Comparison of ENCODE assay signal across 7 cellular contexts in the genomic region with DNA sequence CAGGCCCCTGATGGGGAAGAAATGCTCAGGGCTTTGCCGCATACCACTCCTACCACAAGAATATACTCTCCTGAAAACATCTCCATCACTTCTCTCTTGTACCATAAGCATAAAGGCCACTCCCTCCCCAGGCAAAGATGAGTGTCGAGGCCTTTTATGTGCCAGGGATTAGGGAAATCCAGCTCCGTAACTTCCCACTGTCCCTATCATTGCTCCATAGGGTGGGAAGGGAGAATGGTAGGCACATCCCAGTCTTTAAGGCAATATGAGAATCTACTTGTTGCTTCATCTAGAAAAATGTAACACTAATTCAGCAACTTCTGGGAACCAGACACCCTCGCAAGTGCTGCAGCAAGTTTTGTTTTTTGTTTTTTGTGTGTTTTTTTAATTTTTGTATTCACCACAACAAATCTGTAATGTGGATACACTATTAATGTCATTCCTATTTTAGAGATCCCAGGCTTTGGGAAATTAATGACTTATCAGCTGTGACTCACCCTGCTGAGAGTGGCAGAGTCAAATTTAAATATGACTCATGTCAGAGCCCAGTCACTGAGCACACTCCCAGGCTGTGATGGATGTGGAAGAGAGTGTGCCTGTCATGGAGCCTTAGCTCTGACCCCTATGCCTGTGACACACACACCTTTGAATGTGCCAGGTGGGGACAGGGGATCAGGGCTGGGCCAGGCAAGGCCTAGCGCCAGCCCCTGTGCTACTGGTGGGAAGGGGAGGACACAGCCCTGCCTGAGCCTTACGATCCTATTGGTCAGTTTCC. TPM values are rescaled to one million over a fixed set of nuclear protein-coding genes. Genes with fewer than 3 reads are reported as not detected.
DNase-seq lines count a peak whose midpoint lies in the region; ATAC-seq, FAIRE-seq and TF ChIP-seq lines count a peak whose summit lies in the region.

No MANE protein-coding gene starts in this region.

- peak; percentile 15 for DNase-seq in T1000 (lab: John Stamatoyannopoulos, UW)
- DNase-seq in glutamatergic neuron: no peak
- peak; percentile 60 for DNase-seq in small intestine
- DNase-seq in NCI-H1436 treated with DMSO at 0.1 percent for 48 hours (lab: John Stamatoyannopoulos, UW): no peak

- peak overlapping the region; percentile 65 for H3K27ac Mint-ChIP-seq in glutamatergic neuron (ENCODE audit: unreplicated experiment)

- WGBS in small intestine, 3 donors: 82 to 90% (median 87%) methylated on average over 6 of the region's 6 CpGs

- peak overlapping the region in 1 of 2 donors; percentile 28 for H3K27ac ChIP-seq in small intestine (ENCODE audit: low read depth in 1 of 2, low read length in 1 of 2)

- peak overlapping the region; percentile 43 for H3K4me3 Mint-ChIP-seq in glutamatergic neuron (ENCODE audit: unreplicated experiment)

- H3K4me3 ChIP-seq in small intestine (ENCODE audit: low read depth in 1 of 2, low read length in 2 of 2): no peak overlapping the region

- H3K36me3 Mint-ChIP-seq in glutamatergic neuron (ENCODE audit: unreplicated experiment): no peaks in the 10 kb centered on the region

- no peaks in the 10 kb centered on the region for H3K9me3 ChIP-seq in small intestine (ENCODE audit: control insufficient read depth, low read depth)

- TF ChIP-seq CTCF in glutamatergic neuron (IDR thresholded peaks at IDR 0.05; ENCODE audit: partially characterized antibody, unreplicated experiment): no peak

- peaks cover 12 to 27% of the 10 kb centered on the region in 2 donors for H3K4me1 ChIP-seq in small intestine (ENCODE audit: control insufficient read depth in 2 of 2, insufficient read depth in 1 of 2, low read depth in 1 of 2, low read length in 1 of 2)

- no peaks in the 10 kb centered on the region for H3K27me3 ChIP-seq in small intestine (ENCODE audit: control insufficient read depth in 2 of 2, insufficient read depth in 2 of 2, low read length in 2 of 2)

- ATAC-seq in GM18520 (IDR thresholded peaks at IDR 0.05; ENCODE audit: unreplicated experiment): peak; percentile 70
- peak; percentile 61 for ATAC-seq in HG02642 (IDR thresholded peaks at IDR 0.05; ENCODE audit: poor library complexity, unreplicated experiment)
- no peak for ATAC-seq in HG02885 (IDR thresholded peaks at IDR 0.05; ENCODE audit: poor library complexity, unreplicated experiment)

- peaks cover 38% of the 10 kb centered on the region for H3K4me1 Mint-ChIP-seq in glutamatergic neuron (ENCODE audit: low read depth, unreplicated experiment)

- no peaks in the 10 kb centered on the region for H3K36me3 ChIP-seq in small intestine (ENCODE audit: control insufficient read depth in 2 of 2, insufficient read depth in 2 of 2, low read length in 2 of 2)

- no peaks in the 10 kb centered on the region for H3K9me3 Mint-ChIP-seq in glutamatergic neuron (ENCODE audit: unreplicated experiment)

- no peak for FAIRE-seq in small intestine (lab: Jason Lieb, UNC)

- no peaks in the 10 kb centered on the region for H3K27me3 Mint-ChIP-seq in glutamatergic neuron (ENCODE audit: unreplicated experiment)

RNA-seq across cellular contexts. Expression of a gene that starts 23.4 kb away (rescaled TPM):
- total RNA-seq in glutamatergic neuron (ENCODE audit: unreplicated experiment): 58.0 TPM
- 1 to 10 TPM; 2.4 to 6.1 (median 2.9) TPM for polyA plus RNA-seq in small intestine

Comparison
In these comparisons a context has a peak if more than half of its experiments do, and no peak if none do; other contexts are left out.
1. DNase-seq: peak in T1000 (single experiment) and small intestine (single experiment); none in glutamatergic neuron (single experiment) and NCI-H1436 treated with DMSO at 0.1 percent for 48 hours (single experiment).